In genomic region chr1:165169028-165169427, GRCh38 we compare ENCODE assay signal across 16 cellular contexts.
DNase-seq lines count a peak whose midpoint lies in the region; ATAC-seq, FAIRE-seq and TF ChIP-seq lines count a peak whose summit lies in the region.
"Had no signal": no experiment of that assay in that cellular context is flagged by ENCODE, and none has a peak within 500 bp of the region (broad histone marks: within the 10 kb centered on the region; RNA-seq: fewer than 3 reads in every experiment).

No MANE protein-coding gene starts in this region.

- FAIRE-seq in bronchial epithelial cell (lab: Jason Lieb, UNC), result peak; percentile 96
- FAIRE-seq: A204.1, H1 had no signal

- no peak overlapping the region for H3K27ac ChIP-seq in breast epithelium
- H3K27ac ChIP-seq: BLaER1 had no signal

- no TSS peak for BruUV-seq in MCF 10A (replicated peaks; lab: Mats Ljungman, UMichigan)

- H3K36me3 ChIP-seq in breast epithelium (no peaks in the 10 kb centered on the region), bronchial epithelial cell (ENCODE audit: control insufficient read depth, insufficient read depth, low read length) (no peaks in the 10 kb centered on the region)
- H3K36me3 ChIP-seq: BLaER1, MG63 had no signal

- DNase-seq in MCF 10A (ENCODE audit: unreplicated experiment), result peak; percentile 77
- no peak for DNase-seq in breast epithelium (ENCODE audit: low spot score in 2 of 2)
- DNase-seq in bronchial epithelial cell (ENCODE audit: low read depth), result peak; percentile 95
- peak; percentile 50 for DNase-seq in left kidney (ENCODE audit: low read depth, low spot score)
- no peak for DNase-seq in stimulated activated naive CD8-positive, alpha-beta T cell treated with anti-CD3 and anti-CD28 coated beads, Interleukin-15, amount 100 ng/mL, for 72 hours
- DNase-seq in chondrocyte (ENCODE audit: low spot score), result no peak
- DNase-seq: CD8-positive, alpha-beta T cell; MG63; NCI-H1092 treated with DMSO at 0.1 percent for 48 hours; NCI-H2107; NCI-H446; NCI-H748 treated with DMSO at 0.1 percent for 48 hours had no signal

- no peaks in the 10 kb centered on the region for H3K9me3 ChIP-seq in breast epithelium
- H3K9me3 ChIP-seq: BLaER1, MG63 had no signal

- TF ChIP-seq CTCF in MCF 10A (IDR thresholded peaks at IDR 0.05; ENCODE audit: unreplicated experiment), result no peak
- TF ChIP-seq CTCF in breast epithelium (IDR thresholded peaks at IDR 0.05), result no peak
- TF ChIP-seq CTCF in bronchial epithelial cell (IDR thresholded peaks at IDR 0.05; ENCODE audit: insufficient read depth, low read length, severe bottlenecking), result no peak
- no peak for TF ChIP-seq CTCF in chondrocyte (IDR thresholded peaks at IDR 0.05)

- no peak for ATAC-seq in stimulated activated naive CD8-positive, alpha-beta T cell treated with anti-CD3 and anti-CD28 coated beads, Interleukin-15, amount 100 ng/mL, for 72 hours
- ATAC-seq in HG02840 (IDR thresholded peaks at IDR 0.05; ENCODE audit: low FRiP score, unreplicated experiment), result no peak
- ATAC-seq: CD8-positive, alpha-beta T cell had no signal

- H3K4me1 Mint-ChIP-seq in MCF 10A (ENCODE audit: insufficient read depth, unreplicated experiment), result no peaks in the 10 kb centered on the region
- no peaks in the 10 kb centered on the region for H3K4me1 Mint-ChIP-seq in stimulated activated naive CD8-positive, alpha-beta T cell treated with anti-CD3 and anti-CD28 coated beads, Interleukin-15, amount 100 ng/mL, for 72 hours
- H3K4me1 Mint-ChIP-seq in chondrocyte (ENCODE audit: low read depth), result no peaks in the 10 kb centered on the region

- intact Hi-C loops in MCF 10A (cut with micrococcal nuclease) (no loop called here), breast epithelium (cut with DNase I; ENCODE audit: low total_unique reads) (no loop called here)

- CTCF ChIA-PET in MCF 10A (lab: Yijun Ruan, JAX), result interaction anchor here (0.6 to 5.6 kb wide), 3 partner anchors 14 to 201 kb away, joined by 3 to 48 read pairs (median 3); no protein-coding TSS in a partner anchor

- H3K27ac Mint-ChIP-seq in MCF 10A (ENCODE audit: low read depth, unreplicated experiment) (no peak overlapping the region), chondrocyte (ENCODE audit: unreplicated experiment) (no peak overlapping the region)
- no peak overlapping the region for H3K27ac Mint-ChIP-seq in stimulated activated naive CD8-positive, alpha-beta T cell treated with anti-CD3 and anti-CD28 coated beads, Interleukin-15, amount 100 ng/mL, for 72 hours
- H3K27ac Mint-ChIP-seq: CD8-positive, alpha-beta T cell had no signal

- POLR2A ChIA-PET in MCF 10A (lab: Yijun Ruan, JAX), result interaction anchor here (0.6 kb wide), 1 partner anchor 39 kb away, joined by 3 read pairs; no protein-coding TSS in a partner anchor

- H3K27me3 Mint-ChIP-seq in MCF 10A (ENCODE audit: insufficient read depth, unreplicated experiment) (no peaks in the 10 kb centered on the region), chondrocyte (ENCODE audit: low read depth) (peaks cover 4% of the 10 kb centered on the region)
- peaks cover 23% of the 10 kb centered on the region for H3K27me3 Mint-ChIP-seq in stimulated activated naive CD8-positive, alpha-beta T cell treated with anti-CD3 and anti-CD28 coated beads, Interleukin-15, amount 100 ng/mL, for 72 hours

- H3K9me3 Mint-ChIP-seq in MCF 10A (ENCODE audit: unreplicated experiment), result no peaks in the 10 kb centered on the region
- no peaks in the 10 kb centered on the region for H3K9me3 Mint-ChIP-seq in stimulated activated naive CD8-positive, alpha-beta T cell treated with anti-CD3 and anti-CD28 coated beads, Interleukin-15, amount 100 ng/mL, for 72 hours
- H3K9me3 Mint-ChIP-seq in chondrocyte (ENCODE audit: low read depth), result no peaks in the 10 kb centered on the region
- H3K9me3 Mint-ChIP-seq: CD8-positive, alpha-beta T cell had no signal

- H3K4me3 ChIP-seq in breast epithelium, result no peak overlapping the region
- H3K4me3 ChIP-seq in bronchial epithelial cell (ENCODE audit: low read depth, low read length), result no peak overlapping the region
- H3K4me3 ChIP-seq: BLaER1, MG63 had no signal

- TF ChIP-seq POLR2A in breast epithelium (IDR thresholded peaks at IDR 0.05), result no peak

- H3K4me1 ChIP-seq in breast epithelium, result peaks cover 0 to 4% of the 10 kb centered on the region in 2 donors
- H3K4me1 ChIP-seq: BLaER1 had no signal

- H3K4me3 Mint-ChIP-seq in MCF 10A (ENCODE audit: unreplicated experiment) (no peak overlapping the region), chondrocyte (ENCODE audit: unreplicated experiment) (no peak overlapping the region)
- no peak overlapping the region for H3K4me3 Mint-ChIP-seq in stimulated activated naive CD8-positive, alpha-beta T cell treated with anti-CD3 and anti-CD28 coated beads, Interleukin-15, amount 100 ng/mL, for 72 hours
- H3K4me3 Mint-ChIP-seq: CD8-positive, alpha-beta T cell had no signal

- H3K27me3 ChIP-seq in breast epithelium (no peaks in the 10 kb centered on the region), bronchial epithelial cell (ENCODE audit: control insufficient read depth, insufficient read depth, low read length) (no peaks in the 10 kb centered on the region)
- H3K27me3 ChIP-seq: BLaER1, MG63 had no signal

- H3K36me3 Mint-ChIP-seq in MCF 10A (ENCODE audit: insufficient read depth, unreplicated experiment) (no peaks in the 10 kb centered on the region), chondrocyte (ENCODE audit: low read depth) (no peaks in the 10 kb centered on the region)
- H3K36me3 Mint-ChIP-seq: CD8-positive, alpha-beta T cell had no signal

Comparison
In these comparisons a context has a peak if more than half of its experiments do, and no peak if none do; other contexts are left out.
1. DNase-seq: peak in MCF 10A (single experiment), bronchial epithelial cell (single experiment) and left kidney (single experiment); none in breast epithelium (0 of 2), stimulated activated naive CD8-positive, alpha-beta T cell treated with anti-CD3 and anti-CD28 coated beads, Interleukin-15, amount 100 ng/mL, for 72 hours (0 of 2) and chondrocyte (single experiment).